8 cellular contexts compared by ENCODE assay signal in the genomic region with DNA sequence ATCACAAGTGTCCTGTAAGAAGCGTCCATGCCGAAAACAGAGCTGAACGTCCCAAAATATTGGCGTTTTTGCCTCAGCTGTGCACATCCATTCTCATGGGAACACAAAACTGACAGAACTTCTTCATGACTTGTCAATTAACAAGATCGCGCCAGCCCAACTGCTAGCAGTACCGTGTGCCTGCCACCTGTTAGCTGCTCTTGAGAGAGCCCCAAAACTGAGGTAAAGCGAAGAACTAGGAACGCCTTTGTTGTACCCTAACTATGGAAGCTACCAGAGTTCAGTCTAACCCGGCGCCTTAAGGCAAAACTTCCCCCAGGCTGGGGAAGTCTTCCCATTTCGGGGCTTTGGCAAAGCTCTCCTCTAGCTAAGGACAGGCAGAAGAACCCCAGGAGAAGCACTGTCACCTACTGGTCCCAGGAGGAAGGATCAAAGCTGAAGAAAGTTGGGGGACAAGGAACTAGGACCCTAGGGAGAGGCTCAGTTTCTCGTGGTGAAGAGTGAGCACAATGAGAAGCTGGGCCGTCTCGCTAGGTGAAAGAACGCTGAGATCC. TPM values are rescaled to one million over a fixed set of nuclear protein-coding genes. Genes with fewer than 3 reads are reported as not detected.
A peak's percentile ranks its signal among the peaks of the same experiment; 100 is the strongest.
DNase-seq lines count a peak whose midpoint lies in the region; ATAC-seq and TF ChIP-seq lines count a peak whose summit lies in the region.

No MANE protein-coding gene starts in this region.

- no peaks in the 10 kb centered on the region for H3K9me2 ChIP-seq in Karpas-422 (replicated peaks; ENCODE audit: insufficient read depth, low read length)

- no peaks in the 10 kb centered on the region for H3K9me3 ChIP-seq in Karpas-422 (ENCODE audit: low read length)
- no peaks in the 10 kb centered on the region for H3K9me3 ChIP-seq in right atrium auricular region
- H3K9me3 ChIP-seq in gastrocnemius medialis = no peaks in the 10 kb centered on the region

- TF ChIP-seq POLR2A in gastrocnemius medialis (IDR thresholded peaks at IDR 0.05) = no peak

- H3K27ac ChIP-seq in Karpas-422 (ENCODE audit: low read length) (peak overlapping the region; percentile 86), right atrium auricular region (peak overlapping the region; percentile 84 to 88), gastrocnemius medialis (peak overlapping the region; percentile 87 to 91 (median 89))

- in situ Hi-C loops in gastrocnemius medialis (cut with MboI; ENCODE audit: low sequenced_read_pairs in 4 of 4) = no loop called here

- H3K4me1 ChIP-seq in Karpas-422 (ENCODE audit: low read length) (peaks cover 69% of the 10 kb centered on the region), right atrium auricular region (peaks cover 0 to 42% of the 10 kb centered on the region in 2 donors), gastrocnemius medialis (peaks cover 22 to 43% of the 10 kb centered on the region in 2 donors)

- H3K4me3 ChIP-seq in Karpas-422 (ENCODE audit: low read length) (peak overlapping the region; percentile 78), right atrium auricular region (peak overlapping the region; percentile 68 to 83), gastrocnemius medialis (peak overlapping the region; percentile 62 to 89 (median 72))

- H2AFZ ChIP-seq in Karpas-422 (ENCODE audit: low read length) = no peak overlapping the region

- peak overlapping the region; percentile 99 for H3K4me2 ChIP-seq in Karpas-422 (ENCODE audit: low read depth, low read length, poor library complexity, severe bottlenecking)

- intact Hi-C loops in gastrocnemius medialis (cut with DNase I; ENCODE audit: low total_unique reads) = loop anchor here (5.0 kb wide), 1 partner anchor 360 kb away; the partner anchor contains the start of gene FAM76A

- DNase-seq in AG09319 (ENCODE audit: extremely low read depth, low read depth) (no peak), Karpas-422 (peak; percentile 81), right atrium auricular region (ENCODE audit: low spot score) (no peak), gastrocnemius medialis (no peak), DMS153 treated with DMSO at 0.1 percent for 48 hours (lab: John Stamatoyannopoulos, UW; ENCODE audit: unreplicated experiment) (no peak), hippocampal formation (lab: John Stamatoyannopoulos, UW) (no peak)
- DNase-seq in activated effector memory CD4-positive, alpha-beta T cell treated with Interleukin-2 at 50 U/mL for 16 hours = peak; percentile 3

- H4K20me1 ChIP-seq in Karpas-422 (ENCODE audit: insufficient read depth, low read depth, low read length) = peaks cover 6% of the 10 kb centered on the region; the same call in 1 of the 2 replicates

- no peaks in the 10 kb centered on the region for H3K27me3 ChIP-seq in Karpas-422 (ENCODE audit: low read length)
- H3K27me3 ChIP-seq in right atrium auricular region = no peaks in the 10 kb centered on the region
- H3K27me3 ChIP-seq in gastrocnemius medialis = no peaks in the 10 kb centered on the region

- peak; percentile 13 to 22 for ATAC-seq in gastrocnemius medialis

- H3K79me2 ChIP-seq in Karpas-422 (ENCODE audit: low read length) = peaks cover 55% of the 10 kb centered on the region

- H3K36me3 ChIP-seq in Karpas-422 (ENCODE audit: insufficient read depth, low read length) (no peaks in the 10 kb centered on the region; the same call in 1 of the 2 replicates), right atrium auricular region (no peaks in the 10 kb centered on the region), gastrocnemius medialis (no peaks in the 10 kb centered on the region)

- peak; percentile 6 for TF ChIP-seq CTCF in AG09319 (IDR thresholded peaks at IDR 0.05; ENCODE audit: low read depth, low read length)
- TF ChIP-seq CTCF in GM12874 (IDR thresholded peaks at IDR 0.05; ENCODE audit: insufficient read depth, low read depth, low read length) = 0 out of 2 replicates have a peak, but pooled peaks have one; percentile 7
- peak in 1 of 2 donors; percentile 23 for TF ChIP-seq CTCF in right atrium auricular region (IDR thresholded peaks at IDR 0.05)
- TF ChIP-seq CTCF in gastrocnemius medialis (IDR thresholded peaks at IDR 0.05 in 4 of 5, conservative IDR thresholded peaks at IDR 0.05 in 1 of 5) = no peak

- peak overlapping the region; percentile 90 for H3K9ac ChIP-seq in Karpas-422 (ENCODE audit: low read length)

RNA-seq across cellular contexts. Expression of gene EYA3, which starts 0.7 kb away (rescaled TPM):
- 17.0 and 28.3 TPM in 2 replicates for total RNA-seq in Karpas-422 (2014; rRNA removed; shearing (Covaris generic); ENCODE audit: low replicate concordance)
- 10 to 100 TPM; 13.6 to 15.6 TPM for total RNA-seq in right atrium auricular region
- 10 to 100 TPM in 3 of 4 donors, 1 to 10 TPM in 1; 9.2 to 19.5 (median 15.4) TPM for total RNA-seq in gastrocnemius medialis

Comparison
In these comparisons a context has a peak if more than half of its experiments do, and no peak if none do; other contexts are left out.
1. DNase-seq: peak in Karpas-422 (single experiment) and activated effector memory CD4-positive, alpha-beta T cell treated with Interleukin-2 at 50 U/mL for 16 hours (single experiment); none in AG09319 (single experiment), right atrium auricular region (single experiment), gastrocnemius medialis (0 of 2), DMS153 treated with DMSO at 0.1 percent for 48 hours (single experiment) and hippocampal formation (0 of 2).
2. CTCF ChIP-seq: peak in AG09319 (single experiment) and GM12874 (single experiment); none in gastrocnemius medialis (0 of 5).
3. Peak in every context shown above with its lines, with median percentiles within 50 percentile points of each other: H3K27ac ChIP-seq and H3K4me3 ChIP-seq.